Comparison of ENCODE assay signal across 32 cellular contexts in genomic region chrX:130828641-130829040, GRCh38.
"Had no signal": no experiment of that assay in that cellular context is flagged by ENCODE, and none has a peak within 500 bp of the region (broad histone marks: within the 10 kb centered on the region; RNA-seq: fewer than 3 reads in every experiment).

No MANE protein-coding gene starts in this region.

- FAIRE-seq: endometrium, endothelial cell of umbilical vein, frontal cortex had no signal

- H3K4me3 ChIP-seq: body of pancreas, cardiac muscle cell, colonic mucosa, esophagus muscularis mucosa had no signal

- H3K27ac ChIP-seq: body of pancreas, cardiac muscle cell, colonic mucosa, esophagus muscularis mucosa, VCaP had no signal

- H3K4me1 ChIP-seq: body of pancreas, colonic mucosa, esophagus muscularis mucosa had no signal

- H3K27me3 Mint-ChIP-seq: activated CD4-positive, alpha-beta memory T cell treated with anti-CD3 and anti-CD28 coated beads, Interleukin-2, amount 10 ng/mL, durations not matched to agents 7 days and 5 days; activated CD4-positive, alpha-beta T cell treated with anti-CD3 and anti-CD28 coated beads, Interleukin-2, amount 10 ng/mL, durations not matched to agents 7 days and 5 days; activated naive CD4-positive, alpha-beta T cell treated with anti-CD3 and anti-CD28 coated beads, Interleukin-2, amount 10 ng/mL, durations not matched to agents 7 days and 5 days; activated naive CD8-positive, alpha-beta T cell treated with anti-CD3 and anti-CD28 coated beads, Interleukin-2, amount 10 ng/mL, durations not matched to agents 7 days and 5 days; activated T-helper 17 cell treated with anti-CD3 and anti-CD28 coated beads, Interleukin-2, amount 50 U/mL, for 72 hours; T-helper 17 cell had no signal

- H3K36me3 ChIP-seq: cardiac muscle cell, colonic mucosa, esophagus muscularis mucosa had no signal

- H3K4me3 Mint-ChIP-seq: activated CD4-positive, alpha-beta memory T cell treated with anti-CD3 and anti-CD28 coated beads, Interleukin-2, amount 10 ng/mL, durations not matched to agents 7 days and 5 days; activated CD4-positive, alpha-beta T cell treated with anti-CD3 and anti-CD28 coated beads, Interleukin-2, amount 10 ng/mL, durations not matched to agents 7 days and 5 days; activated naive CD4-positive, alpha-beta T cell treated with anti-CD3 and anti-CD28 coated beads, Interleukin-2, amount 10 ng/mL, durations not matched to agents 7 days and 5 days; activated naive CD8-positive, alpha-beta T cell treated with anti-CD3 and anti-CD28 coated beads, Interleukin-2, amount 10 ng/mL, durations not matched to agents 7 days and 5 days; activated T-cell treated with anti-CD3 and anti-CD28 coated beads, Interleukin-2, amount 50 U/mL, for 24 hours; activated T-helper 17 cell treated with anti-CD3 and anti-CD28 coated beads, Interleukin-2, amount 50 U/mL, for 72 hours; T-helper 17 cell; T-helper 2 cell treated with Interferon-gamma antibody and Interleukin-4, amounts not matched to agents 5 μg/mL and 100 μg/mL, for 36 hours; WTC11 had no signal

- DNase-seq: activated CD4-positive, alpha-beta memory T cell treated with anti-CD3 and anti-CD28 coated beads, Interleukin-2, amount 10 ng/mL, durations not matched to agents 7 days and 5 days; activated CD4-positive, alpha-beta T cell treated with anti-CD3 and anti-CD28 coated beads for 1 hour; activated CD4-positive, alpha-beta T cell treated with anti-CD3 and anti-CD28 coated beads for 4 hours; activated CD4-positive, alpha-beta T cell treated with anti-CD3 and anti-CD28 coated beads, Interleukin-2, amount 10 ng/mL, durations not matched to agents 7 days and 5 days; activated CD4-positive, alpha-beta T cell treated with anti-CD3 and anti-CD28 coated beads, Interleukin-2, amount 50 U/mL, for 4 hours; activated CD8-positive, alpha-beta memory T cell treated with anti-CD3 and anti-CD28 coated beads, Interleukin-2, amount 50 U/mL, for 48 hours; activated effector memory CD4-positive, alpha-beta T cell treated with Interleukin-2 at 50 U/mL for 16 hours; activated naive CD4-positive, alpha-beta T cell treated with anti-CD3 and anti-CD28 coated beads, Interleukin-2, amount 10 ng/mL, durations not matched to agents 7 days and 5 days; activated naive CD8-positive, alpha-beta T cell treated with anti-CD3 and anti-CD28 coated beads, Interleukin-2, amount 10 ng/mL, durations not matched to agents 7 days and 5 days; activated T-cell treated with anti-CD3 and anti-CD28 coated beads for 4 hours; activated T-cell treated with anti-CD3 and anti-CD28 coated beads, Interleukin-2, amount 50 U/mL, for 24 hours; anterior cingulate cortex; body of pancreas; central memory CD4-positive, alpha-beta T cell; cerebellar nuclear complex; colonic mucosa; effector CD8-positive, alpha-beta T cell; erythroblast; head of caudate nucleus; T-helper 1 cell; T-helper 17 cell; T1000 had no signal

- H3K9me3 ChIP-seq: body of pancreas, colonic mucosa, esophagus muscularis mucosa had no signal

- H3K9me3 Mint-ChIP-seq: activated CD4-positive, alpha-beta memory T cell treated with anti-CD3 and anti-CD28 coated beads, Interleukin-2, amount 10 ng/mL, durations not matched to agents 7 days and 5 days; activated CD4-positive, alpha-beta T cell treated with anti-CD3 and anti-CD28 coated beads, Interleukin-2, amount 10 ng/mL, durations not matched to agents 7 days and 5 days; activated naive CD4-positive, alpha-beta T cell treated with anti-CD3 and anti-CD28 coated beads, Interleukin-2, amount 10 ng/mL, durations not matched to agents 7 days and 5 days; activated naive CD4-positive, alpha-beta T cell treated with anti-CD3 and anti-CD28 coated beads, Interleukin-2, amount 50 U/mL, for 72 hours; activated naive CD8-positive, alpha-beta T cell treated with anti-CD3 and anti-CD28 coated beads, Interleukin-2, amount 10 ng/mL, durations not matched to agents 7 days and 5 days; activated T-cell treated with anti-CD3 and anti-CD28 coated beads, Interleukin-2, amount 50 U/mL, for 24 hours; activated T-helper 17 cell treated with anti-CD3 and anti-CD28 coated beads, Interleukin-2, amount 50 U/mL, for 72 hours; T-helper 2 cell treated with Interferon-gamma antibody and Interleukin-4, amounts not matched to agents 5 μg/mL and 100 μg/mL, for 36 hours; WTC11 had no signal

- H3K27me3 ChIP-seq: body of pancreas, cardiac muscle cell, colonic mucosa, esophagus muscularis mucosa had no signal

- ATAC-seq: activated naive CD4-positive, alpha-beta T cell treated with anti-CD3 and anti-CD28 coated beads, Interleukin-2, amount 50 U/mL, for 72 hours; activated T-helper 17 cell treated with anti-CD3 and anti-CD28 coated beads, Interleukin-2, amount 50 U/mL, for 72 hours; body of pancreas; T-helper 17 cell; WTC11 had no signal

- H3K4me1 Mint-ChIP-seq: activated CD4-positive, alpha-beta memory T cell treated with anti-CD3 and anti-CD28 coated beads, Interleukin-2, amount 10 ng/mL, durations not matched to agents 7 days and 5 days; activated CD4-positive, alpha-beta T cell treated with anti-CD3 and anti-CD28 coated beads, Interleukin-2, amount 10 ng/mL, durations not matched to agents 7 days and 5 days; activated naive CD8-positive, alpha-beta T cell treated with anti-CD3 and anti-CD28 coated beads, Interleukin-2, amount 10 ng/mL, durations not matched to agents 7 days and 5 days; activated T-helper 17 cell treated with anti-CD3 and anti-CD28 coated beads, Interleukin-2, amount 50 U/mL, for 72 hours had no signal

- H3K36me3 Mint-ChIP-seq: activated naive CD4-positive, alpha-beta T cell treated with anti-CD3 and anti-CD28 coated beads, Interleukin-2, amount 10 ng/mL, durations not matched to agents 7 days and 5 days; WTC11 had no signal
